Comparison of ENCODE assay signal across 1 cellular context in genomic region chr17:6443692-6444572, GRCh38.
TF ChIP-seq lines count a peak whose summit lies in the region.

Gene PIMREG (plus strand): TSS chr17:6444455. CDS start chr17:6445111, 656 bp downstream.

TF ChIP-seq in HepG2, 621 proteins besides CTCF, POLR2A, EP300 and RAD21 (continued from another document and continues in another):
- TF ChIP-seq SKIL (CRISPR knock-in tag; IDR thresholded peaks at IDR 0.05; ENCODE audit: borderline replicate concordance) (peak; percentile 39; the same call in 1 of the 2 replicates), PHF8 (CRISPR knock-in tag; IDR thresholded peaks at IDR 0.05) (peak; percentile 75), SIN3A (IDR thresholded peaks at IDR 0.05; ENCODE audit: borderline replicate concordance, low read depth, low read length) (peak; percentile 98), NONO (IDR thresholded peaks at IDR 0.05) (no peak), NONO (CRISPR knock-in tag; conservative IDR thresholded peaks at IDR 0.05) (peak; percentile 78), TEAD2 (CRISPR knock-in tag; IDR thresholded peaks at IDR 0.05) (no peak), TFE3 (CRISPR knock-in tag; IDR thresholded peaks at IDR 0.05) (peak; percentile 71), ZC3H4 (CRISPR knock-in tag; IDR thresholded peaks at IDR 0.05; ENCODE audit: borderline replicate concordance) (0 out of 2 replicates have a peak, but pooled peaks have one; percentile 64), KLF13 (CRISPR knock-in tag; IDR thresholded peaks at IDR 0.05) (no peak), ZMAT3 (CRISPR knock-in tag; conservative IDR thresholded peaks at IDR 0.05) (peak; percentile 74; the same call in 1 of the 2 replicates), ZNF609 (CRISPR knock-in tag; IDR thresholded peaks at IDR 0.05; ENCODE audit: borderline replicate concordance) (peak; percentile 69; the same call in 1 of the 2 replicates), ZNF792 (CRISPR knock-in tag; IDR thresholded peaks at IDR 0.05) (0 out of 2 replicates have a peak, but pooled peaks have one; percentile 18), TBX3 (IDR thresholded peaks at IDR 0.05; ENCODE audit: borderline replicate concordance) (no peak), HOXA3 (CRISPR knock-in tag; IDR thresholded peaks at IDR 0.05) (peak; percentile 74), ZNF772 (CRISPR knock-in tag; IDR thresholded peaks at IDR 0.05) (peak; percentile 15; the same call in 1 of the 2 replicates), ZNF136 (CRISPR knock-in tag; IDR thresholded peaks at IDR 0.05; ENCODE audit: low read depth) (0 out of 2 replicates have a peak, but pooled peaks have one; percentile 84), ZNF761 (CRISPR knock-in tag; conservative IDR thresholded peaks at IDR 0.05) (peak; percentile 80; the same call in 1 of the 2 replicates), KDM2A (CRISPR knock-in tag; IDR thresholded peaks at IDR 0.05; ENCODE audit: borderline replicate concordance, low read depth) (peak; percentile 56; the same call in 1 of the 2 replicates), ZNF703 (CRISPR knock-in tag; IDR thresholded peaks at IDR 0.05; ENCODE audit: borderline replicate concordance) (no peak), KLF16 (CRISPR knock-in tag; IDR thresholded peaks at IDR 0.05) (peak in 1 of 2 experiments; percentile 83; a peak in 2 of 4 replicates), NFYB (CRISPR knock-in tag; IDR thresholded peaks at IDR 0.05) (peak; percentile 84), CAMTA2 (CRISPR knock-in tag; IDR thresholded peaks at IDR 0.05; ENCODE audit: borderline replicate concordance) (no peak), MTF1 (CRISPR knock-in tag; IDR thresholded peaks at IDR 0.05) (no peak), ZSCAN25 (CRISPR knock-in tag; IDR thresholded peaks at IDR 0.05) (0 out of 2 replicates have a peak, but pooled peaks have one; percentile 52), ZNF30 (CRISPR knock-in tag; IDR thresholded peaks at IDR 0.05) (peak; percentile 38; the same call in 1 of the 2 replicates), HMGXB4 (CRISPR knock-in tag; IDR thresholded peaks at IDR 0.05; ENCODE audit: borderline replicate concordance in 1 of 2, low read depth in 1 of 2) (0 out of 4 replicates have a peak, but pooled peaks have one; percentile 53 to 58), NAIF1 (CRISPR knock-in tag; IDR thresholded peaks at IDR 0.05; ENCODE audit: borderline replicate concordance) (no peak), KDM3A (CRISPR knock-in tag; IDR thresholded peaks at IDR 0.05; ENCODE audit: low read depth) (peak; percentile 63; the same call in 1 of the 2 replicates), KAT2B (IDR thresholded peaks at IDR 0.05; ENCODE audit: borderline replicate concordance, low read depth, low read length) (no peak), ZNF558 (CRISPR knock-in tag; IDR thresholded peaks at IDR 0.05; ENCODE audit: borderline replicate concordance) (no peak), ZNF350 (CRISPR knock-in tag; IDR thresholded peaks at IDR 0.05; ENCODE audit: borderline replicate concordance, low read depth) (peak; percentile 70; the same call in 1 of the 2 replicates), ZBTB25 (CRISPR knock-in tag; IDR thresholded peaks at IDR 0.05) (no peak), RCOR2 (CRISPR knock-in tag; IDR thresholded peaks at IDR 0.05) (no peak), ZNF337 (CRISPR knock-in tag; IDR thresholded peaks at IDR 0.05; ENCODE audit: borderline replicate concordance, low read depth) (no peak), ZNF615 (CRISPR knock-in tag; IDR thresholded peaks at IDR 0.05; ENCODE audit: borderline replicate concordance) (no peak), ATM (IDR thresholded peaks at IDR 0.05; ENCODE audit: borderline replicate concordance) (no peak), JUNB (CRISPR knock-in tag; IDR thresholded peaks at IDR 0.05; ENCODE audit: borderline replicate concordance) (0 out of 2 replicates have a peak, but pooled peaks have one; percentile 11), ZNF253 (CRISPR knock-in tag; IDR thresholded peaks at IDR 0.05; ENCODE audit: borderline replicate concordance) (0 out of 2 replicates have a peak, but pooled peaks have one; percentile 21), BCLAF1 (IDR thresholded peaks at IDR 0.05) (no peak), YEATS2 (CRISPR knock-in tag; IDR thresholded peaks at IDR 0.05; ENCODE audit: borderline replicate concordance) (peak; percentile 34; the same call in 1 of the 2 replicates), ZNF431 (CRISPR knock-in tag; IDR thresholded peaks at IDR 0.05; ENCODE audit: borderline replicate concordance, low read depth) (no peak), XRCC5 (optimal IDR thresholded peaks at IDR 0.05; ENCODE audit: low read length) (peak; percentile 67), ZFP91 (CRISPR knock-in tag; IDR thresholded peaks at IDR 0.05; ENCODE audit: borderline replicate concordance) (peak; percentile 74; the same call in 1 of the 2 replicates), ZBTB7A (CRISPR knock-in tag; IDR thresholded peaks at IDR 0.05) (peak; percentile 34; the same call in 1 of the 2 replicates), MBD4 (IDR thresholded peaks at IDR 0.05; ENCODE audit: borderline replicate concordance, low read length) (no peak), ZNF563 (CRISPR knock-in tag; IDR thresholded peaks at IDR 0.05) (peak; percentile 93), ZNF841 (CRISPR knock-in tag; IDR thresholded peaks at IDR 0.05; ENCODE audit: borderline replicate concordance) (no peak), ZNF773 (CRISPR knock-in tag; IDR thresholded peaks at IDR 0.05; ENCODE audit: borderline replicate concordance) (0 out of 2 replicates have a peak, but pooled peaks have one; percentile 78), ZNF747 (CRISPR knock-in tag; IDR thresholded peaks at IDR 0.05; ENCODE audit: borderline replicate concordance) (0 out of 2 replicates have a peak, but pooled peaks have one; percentile 52), EEA1 (CRISPR knock-in tag; IDR thresholded peaks at IDR 0.05; ENCODE audit: borderline replicate concordance) (peak; percentile 42; the same call in 1 of the 2 replicates), SRY (CRISPR knock-in tag; IDR thresholded peaks at IDR 0.05) (peak; percentile 88)
